Comparison of ENCODE assay signal across 1 cellular context in the genomic region with DNA sequence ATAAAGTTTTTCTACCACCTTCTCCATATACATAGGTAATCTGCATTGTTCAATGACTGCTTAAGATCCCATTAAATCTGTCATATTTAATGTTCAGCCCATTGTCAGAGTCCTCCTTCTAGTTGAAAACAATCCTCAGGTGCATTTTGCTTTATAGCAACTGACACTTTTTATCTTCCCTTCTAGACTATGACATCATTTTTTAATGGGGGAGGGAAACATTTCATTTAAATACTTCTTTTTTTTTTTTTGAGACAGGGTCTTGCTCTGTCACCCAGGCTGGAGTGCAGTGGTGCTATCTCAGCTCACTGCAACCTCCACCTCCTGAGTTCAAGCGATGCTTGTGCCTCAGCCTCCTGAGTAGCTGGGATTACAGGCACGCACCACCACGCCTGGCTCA.
A peak's percentile ranks its signal among the peaks of the same experiment; 100 is the strongest.
TF ChIP-seq lines count a peak whose summit lies in the region.
"Not testable (repeated sequence)": the region's sequence is repeated elsewhere in the genome, so short reads cannot be mapped to it uniquely, and the experiment has no call there.

No MANE protein-coding gene starts in this region.

TF ChIP-seq in K562, 482 proteins besides CTCF, POLR2A, EP300 and RAD21 (continued from another document):
- TF ChIP-seq JUND (IDR thresholded peaks at IDR 0.05; ENCODE audit: borderline replicate concordance, low read depth, low read length), result not testable (repeated sequence)
- TF ChIP-seq JUND (tag; IDR thresholded peaks at IDR 0.05; ENCODE audit: borderline replicate concordance, low read depth, low read length), result peak; percentile 58; the same call in 1 of the 3 replicates
